ENCODE assay signal across 17 cellular contexts in the genomic region with DNA sequence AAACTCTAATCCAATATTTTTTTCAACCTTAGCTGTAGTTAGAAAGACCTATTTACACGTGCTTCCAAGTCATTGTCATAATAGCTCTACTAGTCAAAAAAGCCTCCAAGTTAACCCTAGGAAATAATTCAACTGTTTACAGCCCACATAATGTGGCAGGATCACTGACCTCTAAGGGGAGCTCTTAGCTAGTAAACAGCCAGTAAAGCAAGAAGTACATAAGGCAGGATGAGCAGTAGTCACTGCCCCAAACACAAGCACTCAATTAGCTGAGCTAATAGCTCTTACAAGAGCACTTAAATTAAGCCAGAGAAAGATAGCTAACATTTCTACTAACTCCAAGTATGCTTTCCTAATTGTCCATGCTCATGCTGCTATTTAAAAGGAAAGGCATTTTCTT. TPM values are rescaled to one million over a fixed set of nuclear protein-coding genes. Genes with fewer than 3 reads are reported as not detected.
DNase-seq lines count a peak whose midpoint lies in the region; FAIRE-seq and TF ChIP-seq lines count a peak whose summit lies in the region.
"Not testable (repeated sequence)": the region's sequence is repeated elsewhere in the genome, so short reads cannot be mapped to it uniquely, and the experiment has no call there.
"Had no signal": no experiment of that assay in that cellular context is flagged by ENCODE, and none has a peak within 500 bp of the region (broad histone marks: within the 10 kb centered on the region; RNA-seq: fewer than 3 reads in every experiment).

No MANE protein-coding gene starts in this region.

- not testable (repeated sequence) for H3K9ac ChIP-seq in endothelial cell of umbilical vein (replicated peaks; ENCODE audit: extremely low read depth, insufficient read depth, low read length)

- H3K36me3 ChIP-seq in endothelial cell of umbilical vein (ENCODE audit: control insufficient read depth in 2 of 2, extremely low read depth in 1 of 2, insufficient read depth in 2 of 2, low read length in 2 of 2): not testable (repeated sequence)

- not testable (repeated sequence) for H3K4me3 Mint-ChIP-seq in activated CD4-positive, alpha-beta T cell treated with anti-CD3 and anti-CD28 coated beads, Interleukin-2, amount 10 ng/mL, durations not matched to agents 24 days and 14 days

- H4K20me1 ChIP-seq in endothelial cell of umbilical vein (replicated peaks; ENCODE audit: control insufficient read depth, extremely low read depth, insufficient read depth, low read length): not testable (repeated sequence)

- intact Hi-C loops in activated CD4-positive, alpha-beta T cell treated with anti-CD3 and anti-CD28 coated beads, Interleukin-2, amount 10 ng/mL, durations not matched to agents 24 days and 14 days (cut with micrococcal nuclease); endothelial cell of umbilical vein (cut with micrococcal nuclease): not testable (repeated sequence)

- DNase-seq in HCEC 1CT (peak; percentile 2), NAMALWA (ENCODE audit: low spot score) (peak; percentile 41), NCI-H345 treated with DMSO at 0.1 percent for 48 hours (lab: John Stamatoyannopoulos, UW; ENCODE audit: unreplicated experiment) (peak; percentile 5), RKO (ENCODE audit: low spot score) (peak; percentile 25)
- peak; percentile 62 for DNase-seq in activated CD4-positive, alpha-beta T cell treated with anti-CD3 and anti-CD28 coated beads, Interleukin-2, amount 10 ng/mL, durations not matched to agents 24 days and 14 days
- not testable (repeated sequence) for DNase-seq in endothelial cell of umbilical vein (ENCODE audit: low read depth, low spot score)

- not testable (repeated sequence) for H3K36me3 Mint-ChIP-seq in activated CD4-positive, alpha-beta T cell treated with anti-CD3 and anti-CD28 coated beads, Interleukin-2, amount 10 ng/mL, durations not matched to agents 24 days and 14 days (ENCODE audit: low read depth)

- not testable (repeated sequence) for H3K4me1 ChIP-seq in endothelial cell of umbilical vein (ENCODE audit: control insufficient read depth, extremely low read depth, insufficient read depth, low read length)

- H3K4me2 ChIP-seq in endothelial cell of umbilical vein (ENCODE audit: insufficient read depth, low read length): not testable (repeated sequence)

- not testable (repeated sequence) for H3K4me3 ChIP-seq in endothelial cell of umbilical vein (replicated peaks in 1 of 3; ENCODE audit: insufficient read depth in 1 of 3, low read depth in 1 of 3, low read length in 3 of 3)

- H3K27ac Mint-ChIP-seq in activated CD4-positive, alpha-beta T cell treated with anti-CD3 and anti-CD28 coated beads, Interleukin-2, amount 10 ng/mL, durations not matched to agents 24 days and 14 days: not testable (repeated sequence)

- CTCF ChIA-PET in endothelial cell of umbilical vein (lab: Charles Lee): interaction anchor here (2.6 to 4.6 kb wide), 3 partner anchors 120 to 233 kb away, joined by 17 to 78 read pairs (median 17); no protein-coding TSS in a partner anchor

- POLR2A ChIA-PET in endothelial cell of umbilical vein (lab: Charles Lee): not testable (repeated sequence)

- peak; percentile 58 for FAIRE-seq in endothelial cell of umbilical vein (lab: Jason Lieb, UNC)

- not testable (repeated sequence) for BruUV-seq in endothelial cell of umbilical vein (replicated peaks; lab: Mats Ljungman, UMichigan)

- H3K9me3 Mint-ChIP-seq in activated CD4-positive, alpha-beta T cell treated with anti-CD3 and anti-CD28 coated beads, Interleukin-2, amount 10 ng/mL, durations not matched to agents 24 days and 14 days: not testable (repeated sequence)

- dilution Hi-C loops in endothelial cell of umbilical vein (cut with MboI; ENCODE audit: extremely low pct_ligation_motif_present, low sequenced_read_pairs): loop anchor here (10.0 kb wide), 1 partner anchor 109 kb away; no protein-coding TSS in a partner anchor

- H3K4me1 Mint-ChIP-seq in activated CD4-positive, alpha-beta T cell treated with anti-CD3 and anti-CD28 coated beads, Interleukin-2, amount 10 ng/mL, durations not matched to agents 24 days and 14 days: peaks cover 36% of the 10 kb centered on the region

- H3K79me2 ChIP-seq in endothelial cell of umbilical vein (ENCODE audit: control insufficient read depth, insufficient read depth, low read length): not testable (repeated sequence)

- H3K27me3 Mint-ChIP-seq in activated CD4-positive, alpha-beta T cell treated with anti-CD3 and anti-CD28 coated beads, Interleukin-2, amount 10 ng/mL, durations not matched to agents 24 days and 14 days: not testable (repeated sequence)

- TF ChIP-seq POLR2A in endothelial cell of umbilical vein (IDR thresholded peaks at IDR 0.05; ENCODE audit: low read depth, low read length): not testable (repeated sequence)

- H3K9me3 ChIP-seq in endothelial cell of umbilical vein (replicated peaks; ENCODE audit: control insufficient read depth, insufficient read depth, low read length): not testable (repeated sequence)

- TF ChIP-seq CTCF in 22Rv1 (IDR thresholded peaks at IDR 0.05) (peak; percentile 36), GM12872 (IDR thresholded peaks at IDR 0.05; ENCODE audit: insufficient read depth, low read depth, low read length) (peak; percentile 49)
- not testable (repeated sequence) for TF ChIP-seq CTCF in endothelial cell of umbilical vein (IDR thresholded peaks at IDR 0.05; ENCODE audit: extremely low read depth in 1 of 2, insufficient read depth in 1 of 2, low read depth in 1 of 2, low read length in 2 of 2)

- not testable (repeated sequence) for H3K27me3 ChIP-seq in endothelial cell of umbilical vein (ENCODE audit: control insufficient read depth in 2 of 2, insufficient read depth in 2 of 2, low read length in 2 of 2)

- H3K27ac ChIP-seq in 22Rv1; endothelial cell of umbilical vein (ENCODE audit: insufficient read depth, low read depth, low read length): not testable (repeated sequence)

- H2AFZ ChIP-seq in endothelial cell of umbilical vein (ENCODE audit: low read depth, low read length): not testable (repeated sequence)

- H3K9me1 ChIP-seq in endothelial cell of umbilical vein (replicated peaks; ENCODE audit: control insufficient read depth, extremely low read depth, insufficient read depth, low read length): not testable (repeated sequence)

RNA-seq across cellular contexts. Expression of gene LGALS16, which starts 18.1 kb away (rescaled TPM):
- total RNA-seq in activated CD4-positive, alpha-beta T cell treated with anti-CD3 and anti-CD28 coated beads, Interleukin-2, amount 10 ng/mL, durations not matched to agents 24 days and 14 days: not detected in 2 replicates
- total RNA-seq in endothelial cell of umbilical vein: not detected in 2 replicates
- polyA plus RNA-seq in endothelial cell of umbilical vein: not detected in 2 replicates
- polyA plus RNA-seq in endothelial cell of umbilical vein (2011; cell fraction: cytosol; rRNA removed): not detected in 2 replicates
- not detected in 2 replicates for polyA plus RNA-seq in endothelial cell of umbilical vein (2011; cell fraction: nucleus; rRNA removed)
- not detected in 2 replicates for polyA plus RNA-seq in endothelial cell of umbilical vein (2012)
- not detected in 2 replicates for polyA minus RNA-seq in endothelial cell of umbilical vein
- polyA minus RNA-seq in endothelial cell of umbilical vein (2011; cell fraction: cytosol; rRNA and poly(A)+ RNA removed): not detected
- polyA minus RNA-seq in endothelial cell of umbilical vein (2011; cell fraction: nucleus; rRNA and poly(A)+ RNA removed): not detected in 2 replicates
- total RNA-seq: activated CD8-positive, alpha-beta T cell treated with anti-CD3 and anti-CD28 coated beads for 36 hours; CD8-positive, alpha-beta memory T cell; heart right ventricle; IMR-90; lung microvascular endothelial cell; neural crest cell; right cardiac atrium; spleen; upper lobe of right lung had no signal
- polyA plus RNA-seq: CD8-positive, alpha-beta memory T cell; heart right ventricle; IMR-90; right cardiac atrium; spleen had no signal

RNA-seq across cellular contexts. Expression of gene LGALS14, which starts 30.4 kb away (rescaled TPM):
- total RNA-seq in activated CD4-positive, alpha-beta T cell treated with anti-CD3 and anti-CD28 coated beads, Interleukin-2, amount 10 ng/mL, durations not matched to agents 24 days and 14 days: not detected in 2 replicates
- total RNA-seq in endothelial cell of umbilical vein: not detected in 2 replicates
- not detected in 2 replicates for polyA plus RNA-seq in endothelial cell of umbilical vein
- not detected in 2 replicates for polyA plus RNA-seq in endothelial cell of umbilical vein (2011; cell fraction: cytosol; rRNA removed)
- not detected in 2 replicates for polyA plus RNA-seq in endothelial cell of umbilical vein (2011; cell fraction: nucleus; rRNA removed)
- polyA plus RNA-seq in endothelial cell of umbilical vein (2012): not detected in 2 replicates
- not detected in 2 replicates for polyA minus RNA-seq in endothelial cell of umbilical vein
- polyA minus RNA-seq in endothelial cell of umbilical vein (2011; cell fraction: cytosol; rRNA and poly(A)+ RNA removed): not detected
- polyA minus RNA-seq in endothelial cell of umbilical vein (2011; cell fraction: nucleus; rRNA and poly(A)+ RNA removed): not detected in 2 replicates
- total RNA-seq: CD8-positive, alpha-beta memory T cell; heart right ventricle; IMR-90; lung microvascular endothelial cell; neural crest cell; right cardiac atrium; spleen; upper lobe of right lung had no signal
- polyA plus RNA-seq: CD8-positive, alpha-beta memory T cell; heart right ventricle; IMR-90; right cardiac atrium; spleen had no signal
